11 cellular contexts compared by ENCODE assay signal in the genomic region with DNA sequence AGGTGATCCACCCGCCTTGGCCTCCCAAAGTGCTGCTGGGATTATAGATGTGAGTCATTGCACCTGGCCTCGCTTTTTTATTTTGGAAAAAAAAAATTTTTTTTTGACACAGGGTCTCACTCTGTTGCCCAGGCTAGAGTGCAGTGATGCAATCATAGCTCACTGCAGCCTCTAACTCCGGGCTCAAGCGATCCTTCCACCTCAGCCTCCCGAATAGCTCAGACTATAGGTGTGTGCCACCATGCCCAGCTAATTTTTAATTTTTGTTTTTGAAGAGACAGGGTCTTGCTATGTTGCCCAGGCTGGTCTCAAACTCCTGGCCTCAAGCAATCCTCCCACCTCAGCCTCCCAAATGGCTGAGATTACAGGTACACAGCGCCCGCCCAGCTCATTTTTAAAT. TPM values are rescaled to one million over a fixed set of nuclear protein-coding genes. Genes with fewer than 3 reads are reported as not detected.
"Had no signal": no experiment of that assay in that cellular context is flagged by ENCODE, and none has a peak within 500 bp of the region (broad histone marks: within the 10 kb centered on the region; RNA-seq: fewer than 3 reads in every experiment).

No MANE protein-coding gene starts in this region.

RNA-seq across cellular contexts. Expression of gene MYH16, which starts 2.3 kb away (rescaled TPM):
- total RNA-seq: activated CD4-positive, alpha-beta T cell treated with anti-CD3 and anti-CD28 coated beads, Interleukin-2, amount 10 ng/mL, durations not matched to agents 24 days and 14 days; activated CD8-positive, alpha-beta T cell treated with anti-CD3 and anti-CD28 coated beads for 36 hours; activated naive CD8-positive, alpha-beta T cell treated with anti-CD3 and anti-CD28 coated beads for 36 hours; activated T-cell treated with anti-CD3 and anti-CD28 coated beads, Interleukin-2, amount 50 U/mL, for 4 hours; activated T-helper 1 cell treated with anti-CD3 and anti-CD28 coated beads, Interleukin-12 subunit alpha, Interleukin-12 subunit beta, Interleukin-2, Interleukin-4 antibody, amounts not matched to agents 30 ng/mL and 10 ng/mL and 1 ng/mL, durations not matched to agents 14 hours and 24 hours and 36 hours; cerebellum; LHCN-M2; NCI-H460; T-helper 1 cell treated with Interleukin-12 subunit alpha and Interleukin-12 subunit beta and Interleukin-4 antibody, amounts not matched to agents 30 ng/mL and 1 ng/mL, for 36 hours; T-helper 2 cell treated with Interferon-gamma antibody and Interleukin-4, amounts not matched to agents 100 ng/mL and 5 ng/mL, for 36 hours had no signal
- polyA plus RNA-seq: aorta had no signal
